ENCODE assay signal across 15 cellular contexts in genomic region chr10:8102708-8103401, GRCh38. TPM values are rescaled to one million over a fixed set of nuclear protein-coding genes. Genes with fewer than 3 reads are reported as not detected.
DNase-seq lines count a peak whose midpoint lies in the region; ATAC-seq and TF ChIP-seq lines count a peak whose summit lies in the region.
"Had no signal": no experiment of that assay in that cellular context is flagged by ENCODE, and none has a peak within 500 bp of the region (broad histone marks: within the 10 kb centered on the region; RNA-seq: fewer than 3 reads in every experiment).

No MANE protein-coding gene starts in this region.

- H3K4me1 ChIP-seq in aorta (ENCODE audit: control insufficient read depth in 1 of 2, insufficient read depth in 2 of 2, low read length in 2 of 2) (no peaks in the 10 kb centered on the region), ovary (ENCODE audit: insufficient read depth) (no peaks in the 10 kb centered on the region)
- H3K4me1 ChIP-seq: A549, SJSA1 had no signal

- no peak overlapping the region for H3K27ac ChIP-seq in aorta (ENCODE audit: low read depth in 1 of 2, low read length in 2 of 2)
- H3K27ac ChIP-seq in ovary: no peak overlapping the region
- H3K27ac ChIP-seq: A549, esophagus squamous epithelium, neutrophil, SJSA1, thoracic aorta had no signal

- no peaks in the 10 kb centered on the region for H3K36me3 ChIP-seq in aorta (ENCODE audit: control insufficient read depth in 1 of 2, insufficient read depth in 2 of 2, low read length in 1 of 2)
- H3K36me3 ChIP-seq in ovary: no peaks in the 10 kb centered on the region
- H3K36me3 ChIP-seq: esophagus squamous epithelium, neutrophil, SJSA1, thoracic aorta had no signal

- POLR2A ChIA-PET in activated CD4-positive, alpha-beta memory T cell treated with anti-CD3 and anti-CD28 coated beads for 36 hours (lab: Charles Lee): no interaction called here
- POLR2A ChIA-PET in activated CD4-positive, alpha-beta memory T cell treated with anti-CD3 and anti-CD28 coated beads, Interleukin-2, amount 10 ng/mL, durations not matched to agents 7 days and 5 days (lab: Charles Lee): no interaction called here
- POLR2A ChIA-PET in activated CD8-positive, alpha-beta T cell treated with anti-CD3 and anti-CD28 coated beads for 36 hours (lab: Charles Lee): interaction anchor here (0.6 kb wide), 1 partner anchor 34 kb away, joined by 3 read pairs; no protein-coding TSS in a partner anchor

- no peaks in the 10 kb centered on the region for H3K27me3 ChIP-seq in aorta (ENCODE audit: control insufficient read depth in 1 of 2, insufficient read depth in 2 of 2, low read length in 1 of 2)
- H3K27me3 ChIP-seq in ovary: no peaks in the 10 kb centered on the region

- H3K27ac Mint-ChIP-seq in activated CD4-positive, alpha-beta memory T cell treated with anti-CD3 and anti-CD28 coated beads for 36 hours: no peak overlapping the region
- H3K27ac Mint-ChIP-seq in activated CD4-positive, alpha-beta memory T cell treated with anti-CD3 and anti-CD28 coated beads, Interleukin-2, amount 10 ng/mL, durations not matched to agents 7 days and 5 days: no peak overlapping the region
- H3K27ac Mint-ChIP-seq in activated CD8-positive, alpha-beta T cell treated with anti-CD3 and anti-CD28 coated beads for 36 hours: no peak overlapping the region

- TF ChIP-seq EP300 in ovary (IDR thresholded peaks at IDR 0.05): no peak

- H3K4me1 Mint-ChIP-seq in activated CD4-positive, alpha-beta memory T cell treated with anti-CD3 and anti-CD28 coated beads for 36 hours (ENCODE audit: low read depth): peaks cover 4% of the 10 kb centered on the region
- peaks cover 4% of the 10 kb centered on the region for H3K4me1 Mint-ChIP-seq in activated CD4-positive, alpha-beta memory T cell treated with anti-CD3 and anti-CD28 coated beads, Interleukin-2, amount 10 ng/mL, durations not matched to agents 7 days and 5 days
- peaks cover 9% of the 10 kb centered on the region for H3K4me1 Mint-ChIP-seq in activated CD8-positive, alpha-beta T cell treated with anti-CD3 and anti-CD28 coated beads for 36 hours (ENCODE audit: low read depth)

- no peaks in the 10 kb centered on the region for H3K9me3 Mint-ChIP-seq in activated CD4-positive, alpha-beta memory T cell treated with anti-CD3 and anti-CD28 coated beads for 36 hours
- H3K9me3 Mint-ChIP-seq in activated CD4-positive, alpha-beta memory T cell treated with anti-CD3 and anti-CD28 coated beads, Interleukin-2, amount 10 ng/mL, durations not matched to agents 7 days and 5 days: peaks cover 2% of the 10 kb centered on the region
- no peaks in the 10 kb centered on the region for H3K9me3 Mint-ChIP-seq in activated CD8-positive, alpha-beta T cell treated with anti-CD3 and anti-CD28 coated beads for 36 hours

- 26 to 40% methylated on average over 10 to 13 of the region's 13 CpGs for WGBS in aorta, 2 donors
- WGBS in ovary, 3 donors: 12 to 26% (median 13%) methylated on average over 13 of the region's 13 CpGs

- ATAC-seq in HG02642 (IDR thresholded peaks at IDR 0.05; ENCODE audit: poor library complexity, unreplicated experiment): peak; percentile 78
- peak; percentile 86 for ATAC-seq in activated CD8-positive, alpha-beta T cell treated with anti-CD3 and anti-CD28 coated beads for 36 hours
- no peak for ATAC-seq in aorta (ENCODE audit: low FRiP score)
- ATAC-seq: A549 had no signal

- peaks cover 3% of the 10 kb centered on the region for H3K36me3 Mint-ChIP-seq in activated CD4-positive, alpha-beta memory T cell treated with anti-CD3 and anti-CD28 coated beads for 36 hours
- H3K36me3 Mint-ChIP-seq in activated CD4-positive, alpha-beta memory T cell treated with anti-CD3 and anti-CD28 coated beads, Interleukin-2, amount 10 ng/mL, durations not matched to agents 7 days and 5 days (ENCODE audit: low read depth): peaks cover 5% of the 10 kb centered on the region
- no peaks in the 10 kb centered on the region for H3K36me3 Mint-ChIP-seq in activated CD8-positive, alpha-beta T cell treated with anti-CD3 and anti-CD28 coated beads for 36 hours (ENCODE audit: low read depth)

- no peaks in the 10 kb centered on the region for H3K27me3 Mint-ChIP-seq in activated CD4-positive, alpha-beta memory T cell treated with anti-CD3 and anti-CD28 coated beads for 36 hours
- peaks cover 2% of the 10 kb centered on the region for H3K27me3 Mint-ChIP-seq in activated CD4-positive, alpha-beta memory T cell treated with anti-CD3 and anti-CD28 coated beads, Interleukin-2, amount 10 ng/mL, durations not matched to agents 7 days and 5 days
- no peaks in the 10 kb centered on the region for H3K27me3 Mint-ChIP-seq in activated CD8-positive, alpha-beta T cell treated with anti-CD3 and anti-CD28 coated beads for 36 hours

- H3K4me3 ChIP-seq in aorta (ENCODE audit: low read length in 2 of 2): no peak overlapping the region
- no peak overlapping the region for H3K4me3 ChIP-seq in ovary
- H3K4me3 ChIP-seq: A549, esophagus squamous epithelium, SJSA1, thoracic aorta had no signal

- H3K4me3 Mint-ChIP-seq in activated CD4-positive, alpha-beta memory T cell treated with anti-CD3 and anti-CD28 coated beads for 36 hours: no peak overlapping the region
- H3K4me3 Mint-ChIP-seq in activated CD4-positive, alpha-beta memory T cell treated with anti-CD3 and anti-CD28 coated beads, Interleukin-2, amount 10 ng/mL, durations not matched to agents 7 days and 5 days: no peak overlapping the region
- no peak overlapping the region for H3K4me3 Mint-ChIP-seq in activated CD8-positive, alpha-beta T cell treated with anti-CD3 and anti-CD28 coated beads for 36 hours

- H3K9me3 ChIP-seq in aorta (ENCODE audit: control insufficient read depth, low read length) (no peaks in the 10 kb centered on the region), ovary (no peaks in the 10 kb centered on the region)
- H3K9me3 ChIP-seq: A549, esophagus squamous epithelium, neutrophil, SJSA1, thoracic aorta had no signal

- TF ChIP-seq CTCF in activated CD8-positive, alpha-beta T cell treated with anti-CD3 and anti-CD28 coated beads for 36 hours (IDR thresholded peaks at IDR 0.05): no peak
- TF ChIP-seq CTCF in ovary (IDR thresholded peaks at IDR 0.05): no peak

- CTCF ChIA-PET in activated CD4-positive, alpha-beta memory T cell treated with anti-CD3 and anti-CD28 coated beads for 36 hours (lab: Charles Lee): no interaction called here
- CTCF ChIA-PET in activated CD4-positive, alpha-beta memory T cell treated with anti-CD3 and anti-CD28 coated beads, Interleukin-2, amount 10 ng/mL, durations not matched to agents 7 days and 5 days (lab: Charles Lee): no interaction called here
- CTCF ChIA-PET in activated CD8-positive, alpha-beta T cell treated with anti-CD3 and anti-CD28 coated beads for 36 hours (lab: Charles Lee): no interaction called here

- peak; percentile 24 for DNase-seq in activated CD4-positive, alpha-beta memory T cell treated with anti-CD3 and anti-CD28 coated beads for 36 hours
- DNase-seq in activated CD4-positive, alpha-beta memory T cell treated with anti-CD3 and anti-CD28 coated beads, Interleukin-2, amount 10 ng/mL, durations not matched to agents 7 days and 5 days: no peak
- DNase-seq in activated CD8-positive, alpha-beta T cell treated with anti-CD3 and anti-CD28 coated beads for 36 hours: peak; percentile 56
- no peak for DNase-seq in stimulated activated CD4-positive, alpha-beta T cell treated with anti-CD3 and anti-CD28 coated beads, Interleukin-2, amount 100 ng/mL, for 48 hours
- DNase-seq in aorta (no peak), ovary (no peak), SHP77 treated with DMSO at 0.1 percent for 48 hours (lab: John Stamatoyannopoulos, UW) (no peak)
- DNase-seq: DMS153, esophagus squamous epithelium, kidney glomerular epithelial cell had no signal

- intact Hi-C loops in activated CD4-positive, alpha-beta memory T cell treated with anti-CD3 and anti-CD28 coated beads for 36 hours (cut with micrococcal nuclease): no loop called here
- intact Hi-C loops in activated CD8-positive, alpha-beta T cell treated with anti-CD3 and anti-CD28 coated beads for 36 hours (cut with micrococcal nuclease): no loop called here
- intact Hi-C loops in aorta (cut with DNase I): no loop called here
- intact Hi-C loops in ovary (cut with DNase I): no loop called here

- TF ChIP-seq POLR2A in ovary (IDR thresholded peaks at IDR 0.05): no peak

RNA-seq across cellular contexts. Expression of gene GATA3, which starts 48.4 kb away (rescaled TPM):
- 10 to 100 TPM; 46.3 to 47.4 TPM for total RNA-seq in activated CD4-positive, alpha-beta memory T cell treated with anti-CD3 and anti-CD28 coated beads for 36 hours
- total RNA-seq in activated CD4-positive, alpha-beta memory T cell treated with anti-CD3 and anti-CD28 coated beads, Interleukin-2, amount 10 ng/mL, durations not matched to agents 7 days and 5 days: 100 to 1,000 TPM; 112 TPM
- total RNA-seq in activated CD8-positive, alpha-beta T cell treated with anti-CD3 and anti-CD28 coated beads for 36 hours: 10 to 100 TPM; 24.4 to 27.2 TPM
- total RNA-seq in aorta (1 to 10 TPM in 1 of 2 donors, under 1 TPM in 1; 0.78 to 2.0 TPM), ovary (under 1 TPM in 5 of 7 donors, not detected in 2; 0.15 to 0.48 (median 0.38) TPM)
- polyA plus RNA-seq in aorta (1 to 10 TPM in 1 of 2 donors, not detected in 1; 1.4 TPM), ovary (under 1 TPM; 0.24 to 0.47 TPM)
- total RNA-seq: SJSA1, thoracic aorta had no signal

Comparison
In these comparisons a context has a peak if more than half of its experiments do, and no peak if none do; other contexts are left out.
1. DNase-seq: peak in activated CD4-positive, alpha-beta memory T cell treated with anti-CD3 and anti-CD28 coated beads for 36 hours (single experiment) and activated CD8-positive, alpha-beta T cell treated with anti-CD3 and anti-CD28 coated beads for 36 hours (single experiment); none in activated CD4-positive, alpha-beta memory T cell treated with anti-CD3 and anti-CD28 coated beads, Interleukin-2, amount 10 ng/mL, durations not matched to agents 7 days and 5 days (single experiment), stimulated activated CD4-positive, alpha-beta T cell treated with anti-CD3 and anti-CD28 coated beads, Interleukin-2, amount 100 ng/mL, for 48 hours (0 of 2), aorta (0 of 2), ovary (0 of 5) and SHP77 treated with DMSO at 0.1 percent for 48 hours (single experiment).
2. RNA of gene GATA3, which starts 48.4 kb away (total RNA-seq): 112 TPM in activated CD4-positive, alpha-beta memory T cell treated with anti-CD3 and anti-CD28 coated beads, Interleukin-2, amount 10 ng/mL, durations not matched to agents 7 days and 5 days, 46.3 to 47.4 TPM in activated CD4-positive, alpha-beta memory T cell treated with anti-CD3 and anti-CD28 coated beads for 36 hours and 24.4 to 27.2 TPM in activated CD8-positive, alpha-beta T cell treated with anti-CD3 and anti-CD28 coated beads for 36 hours; 0.78 to 2.0 TPM in aorta and 0.15 to 0.48 TPM in ovary; every median in the first group is over 4 times any median in the second.